In genomic region chr4:185394568-185395254, GRCh38 we compare ENCODE assay signal across 8 cellular contexts. TPM values are rescaled to one million over a fixed set of nuclear protein-coding genes. Genes with fewer than 3 reads are reported as not detected.
A peak's percentile ranks its signal among the peaks of the same experiment; 100 is the strongest.
DNase-seq lines count a peak whose midpoint lies in the region; ATAC-seq and TF ChIP-seq lines count a peak whose summit lies in the region.

No MANE protein-coding gene starts in this region.

- H3K36me3 ChIP-seq in CD8-positive, alpha-beta memory T cell (ENCODE audit: insufficient read depth, low read length): peaks cover 5% of the 10 kb centered on the region
- H3K36me3 ChIP-seq in BE2C: no peaks in the 10 kb centered on the region

- CTCF ChIA-PET in CD8-positive, alpha-beta memory T cell (lab: Charles Lee): interaction anchor here (1.5 to 1.8 kb wide), 2 partner anchors 35 to 251 kb away, joined by 4 read pairs; partner anchors contain the start of gene SLC25A4

- TF ChIP-seq CTCF in NB4 (IDR thresholded peaks at IDR 0.05; ENCODE audit: low read depth, low read length) (no peak), coronary artery (IDR thresholded peaks at IDR 0.05) (no peak), osteocyte (IDR thresholded peaks at IDR 0.05) (no peak), BE2C (IDR thresholded peaks at IDR 0.05; ENCODE audit: low read depth, low read length) (no peak)

- peaks cover 0 to 16% (median 5%) of the 10 kb centered on the region in 3 donors for H3K36me3 Mint-ChIP-seq in CD8-positive, alpha-beta memory T cell
- H3K36me3 Mint-ChIP-seq in osteocyte (ENCODE audit: unreplicated experiment): peaks cover 5% of the 10 kb centered on the region

- H3K4me3 Mint-ChIP-seq in CD8-positive, alpha-beta memory T cell: peak overlapping the region; percentile 94 to 98 (median 96)
- H3K4me3 Mint-ChIP-seq in osteocyte (ENCODE audit: unreplicated experiment): peak overlapping the region; percentile 82

- H3K27ac ChIP-seq in CD8-positive, alpha-beta memory T cell (ENCODE audit: low read depth, low read length): peak overlapping the region; percentile 98
- H3K27ac ChIP-seq in coronary artery: peak overlapping the region in 1 of 2 donors; percentile 100

- peak overlapping the region; percentile 93 to 99 (median 99) for H3K27ac Mint-ChIP-seq in CD8-positive, alpha-beta memory T cell
- H3K27ac Mint-ChIP-seq in osteocyte (ENCODE audit: unreplicated experiment): no peak overlapping the region

- no peak for TF ChIP-seq POLR2A in NB4 (IDR thresholded peaks at IDR 0.05; ENCODE audit: extremely low read depth, insufficient read length)

- H3K27me3 Mint-ChIP-seq in CD8-positive, alpha-beta memory T cell: no peaks in the 10 kb centered on the region
- no peaks in the 10 kb centered on the region for H3K27me3 Mint-ChIP-seq in osteocyte (ENCODE audit: unreplicated experiment)

- ATAC-seq in GM19397 (IDR thresholded peaks at IDR 0.05; ENCODE audit: unreplicated experiment): no peak

- H3K9me3 Mint-ChIP-seq in CD8-positive, alpha-beta memory T cell: no peaks in the 10 kb centered on the region
- peaks cover 3% of the 10 kb centered on the region for H3K9me3 Mint-ChIP-seq in osteocyte (ENCODE audit: unreplicated experiment)

- H3K4me3 ChIP-seq in CD8-positive, alpha-beta memory T cell (ENCODE audit: low read length): peak overlapping the region; percentile 75
- peak overlapping the region; percentile 88 for H3K4me3 ChIP-seq in NB4 (ENCODE audit: low read depth, low read length)
- H3K4me3 ChIP-seq in coronary artery: peak overlapping the region; percentile 94
- no peak overlapping the region; the same call in 1 of the 2 replicates for H3K4me3 ChIP-seq in BE2C (ENCODE audit: low read depth, low read length)

- peaks cover 27 to 37% (median 35%) of the 10 kb centered on the region in 3 donors for H3K4me1 Mint-ChIP-seq in CD8-positive, alpha-beta memory T cell
- H3K4me1 Mint-ChIP-seq in osteocyte (ENCODE audit: unreplicated experiment): peaks cover 23% of the 10 kb centered on the region

- DNase-seq in CD8-positive, alpha-beta memory T cell: no peak
- peak; percentile 10 for DNase-seq in NB4 (ENCODE audit: low read depth)
- DNase-seq in coronary artery (ENCODE audit: low spot score): no peak
- no peak for DNase-seq in osteocyte (ENCODE audit: extremely low spot score, unreplicated experiment)
- DNase-seq in BE2C: no peak
- no peak for DNase-seq in OCI-M2 (lab: John Stamatoyannopoulos, UW; ENCODE audit: unreplicated experiment)
- no peak for DNase-seq in NCI-H446 (lab: John Stamatoyannopoulos, UW)

- peaks cover 16% of the 10 kb centered on the region for H3K4me1 ChIP-seq in CD8-positive, alpha-beta memory T cell (ENCODE audit: insufficient read depth, low read length)
- no peaks in the 10 kb centered on the region for H3K4me1 ChIP-seq in BE2C

- no peaks in the 10 kb centered on the region for H3K9me3 ChIP-seq in CD8-positive, alpha-beta memory T cell (ENCODE audit: low read length)
- H3K9me3 ChIP-seq in BE2C: no peaks in the 10 kb centered on the region

- H3K27me3 ChIP-seq in CD8-positive, alpha-beta memory T cell (ENCODE audit: insufficient read depth, low read length, poor library complexity, severe bottlenecking): no peaks in the 10 kb centered on the region
- H3K27me3 ChIP-seq in BE2C: no peaks in the 10 kb centered on the region

- POLR2A ChIA-PET in CD8-positive, alpha-beta memory T cell (lab: Charles Lee): interaction anchor here (1.0 to 3.2 kb wide), 5 partner anchors 12 to 661 kb away, joined by 3 to 39 read pairs (median 3); partner anchors contain the start of genes CENPU, SNX25 and UFSP2

RNA-seq across cellular contexts. Expression of gene LRP2BP, which starts 1.0 kb away (rescaled TPM):
- under 1 TPM; 0.35 to 0.42 TPM for total RNA-seq in CD8-positive, alpha-beta memory T cell
- polyA plus RNA-seq in CD8-positive, alpha-beta memory T cell: 0.59 TPM
- 0.31 and 0.59 TPM in 2 replicates for total RNA-seq in osteocyte
- 0.86 TPM for polyA plus RNA-seq in BE2C (2012; ENCODE audit: insufficient read depth, insufficient read length, low read depth)

RNA-seq across cellular contexts. Expression of gene ANKRD37, which starts 1.9 kb away (rescaled TPM):
- 10 to 100 TPM; 14.5 to 16.1 TPM for total RNA-seq in CD8-positive, alpha-beta memory T cell
- 16.1 TPM for polyA plus RNA-seq in CD8-positive, alpha-beta memory T cell
- total RNA-seq in osteocyte: 4.2 and 5.3 TPM in 2 replicates
- polyA plus RNA-seq in BE2C (2012; ENCODE audit: insufficient read depth, insufficient read length, low read depth): 2.9 TPM

RNA-seq across cellular contexts. Expression of gene UFSP2, which starts 31.1 kb away (rescaled TPM):
- 10 to 100 TPM; 19.5 to 19.8 TPM for total RNA-seq in CD8-positive, alpha-beta memory T cell
- 48.9 TPM for polyA plus RNA-seq in CD8-positive, alpha-beta memory T cell
- 26.5 and 28.6 TPM in 2 replicates for total RNA-seq in osteocyte
- 24.8 TPM for polyA plus RNA-seq in BE2C (2012; ENCODE audit: insufficient read depth, insufficient read length, low read depth)
